Comparison of ENCODE assay signal across 8 cellular contexts in the genomic region with DNA sequence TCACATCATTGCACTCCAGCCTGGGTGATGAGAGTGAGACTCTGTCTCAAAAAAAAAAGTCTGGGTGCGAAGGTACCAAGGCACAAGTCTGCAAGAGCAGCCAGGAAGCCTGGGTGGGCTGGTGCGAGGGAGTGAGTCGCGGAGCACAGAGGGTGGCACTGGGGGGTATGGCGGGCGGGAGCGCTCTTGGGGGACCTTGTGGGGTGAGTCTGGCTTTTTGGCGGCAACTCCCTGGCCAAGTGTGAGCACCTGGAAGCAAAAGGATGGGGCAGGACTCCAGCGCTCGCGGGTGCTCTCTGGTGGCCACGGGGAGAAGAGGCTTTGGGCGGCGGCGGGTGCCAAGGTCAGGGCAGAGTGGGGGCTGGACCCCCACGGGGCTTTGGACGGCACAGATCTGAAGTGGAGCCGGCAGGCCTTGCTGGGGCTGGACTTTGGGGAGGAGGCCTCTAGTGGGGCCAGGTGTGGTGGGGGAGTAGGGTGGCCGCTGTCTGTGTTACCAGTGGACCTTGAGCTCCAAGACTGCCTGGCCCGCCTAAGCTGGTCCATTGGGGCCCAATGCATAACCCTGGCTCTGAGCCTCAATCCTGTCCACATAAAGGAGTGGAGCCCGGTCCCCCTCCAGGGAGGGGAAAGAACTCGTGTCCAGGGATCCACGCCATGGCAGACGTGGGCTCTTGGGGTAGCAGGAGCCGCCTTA. TPM values are rescaled to one million over a fixed set of nuclear protein-coding genes. Genes with fewer than 3 reads are reported as not detected.
DNase-seq lines count a peak whose midpoint lies in the region; ATAC-seq, FAIRE-seq and TF ChIP-seq lines count a peak whose summit lies in the region.

No MANE protein-coding gene starts in this region.

- no peak for FAIRE-seq in urothelium cell line (lab: Jason Lieb, UNC)

- DNase-seq in ELF-1 (ENCODE audit: low read depth, low spot score) (peak; percentile 77), chondrocyte (ENCODE audit: low spot score) (no peak), myocyte (ENCODE audit: low read depth) (peak; percentile 20), urothelium cell line (ENCODE audit: low spot score) (peak; percentile 49), omental fat pad (ENCODE audit: low spot score) (no peak), cortex of kidney (lab: John Stamatoyannopoulos, UW) (no peak)
- DNase-seq in activated CD4-positive, CD25-positive, alpha-beta regulatory T cell treated with anti-CD3 and anti-CD28 coated beads, Interleukin-2, amount 50 U/mL, for 72 hours: peak; percentile 71

- H3K27ac Mint-ChIP-seq in chondrocyte (ENCODE audit: unreplicated experiment): peak overlapping the region; percentile 78

- H3K4me3 Mint-ChIP-seq in chondrocyte (ENCODE audit: unreplicated experiment): no peak overlapping the region

- peaks cover 10% of the 10 kb centered on the region for H3K4me1 Mint-ChIP-seq in chondrocyte (ENCODE audit: low read depth)

- no peaks in the 10 kb centered on the region for H3K27me3 Mint-ChIP-seq in chondrocyte (ENCODE audit: low read depth)

- ATAC-seq in omental fat pad (ENCODE audit: low FRiP score): no peak

- peaks cover 16% of the 10 kb centered on the region for H3K36me3 Mint-ChIP-seq in chondrocyte (ENCODE audit: low read depth)

- H3K9me3 Mint-ChIP-seq in chondrocyte (ENCODE audit: low read depth): no peaks in the 10 kb centered on the region

- TF ChIP-seq CTCF in LNCAP (IDR thresholded peaks at IDR 0.05) (peak; percentile 80), chondrocyte (IDR thresholded peaks at IDR 0.05) (peak; percentile 81), omental fat pad (IDR thresholded peaks at IDR 0.05) (no peak)

RNA-seq across cellular contexts. Expression of a gene that starts 1.6 kb away (rescaled TPM):
- 9.5 to 13.5 TPM (median 10.4 TPM) in 3 replicates for total RNA-seq in chondrocyte
- 3.1 and 4.0 TPM in 2 replicates for total RNA-seq in myocyte
- polyA plus RNA-seq in myocyte (2012): 9.5 TPM
- total RNA-seq in omental fat pad: 10 to 100 TPM in 1 of 4 donors, 1 to 10 TPM in 3; 2.7 to 18.7 (median 4.7) TPM

RNA-seq across cellular contexts. Expression of a gene that starts 6.7 kb away (rescaled TPM):
- total RNA-seq in chondrocyte (145 to 149 TPM (median 146 TPM) in 3 replicates), myocyte (226 and 251 TPM in 2 replicates), omental fat pad (100 to 1,000 TPM; 223 to 282 (median 242) TPM)
- polyA plus RNA-seq in myocyte (2012): 209 TPM

RNA-seq across cellular contexts. Expression of a gene that starts 6.9 kb away (rescaled TPM):
- total RNA-seq in chondrocyte (28.2 to 33.1 TPM (median 31.0 TPM) in 3 replicates), myocyte (24.8 and 28.3 TPM in 2 replicates), omental fat pad (10 to 100 TPM; 25.0 to 79.7 (median 32.0) TPM)
- 33.1 TPM for polyA plus RNA-seq in myocyte (2012)

RNA-seq across cellular contexts. Expression of a gene that starts 10.6 kb away (rescaled TPM):
- total RNA-seq in chondrocyte (0.45 to 0.46 TPM in 2 of 3 replicates, not detected in the other), myocyte (0.11 TPM in 1 of 2 replicates, not detected in the other), omental fat pad (under 1 TPM in 3 of 4 donors, not detected in 1; 0.31 to 0.84 (median 0.37) TPM)
- polyA plus RNA-seq in myocyte (2012): 0.61 TPM

RNA-seq across cellular contexts. Expression of a gene that starts 26.9 kb away (rescaled TPM):
- total RNA-seq in chondrocyte (15.8 to 21.8 TPM (median 19.9 TPM) in 3 replicates), myocyte (21.8 and 25.0 TPM in 2 replicates), omental fat pad (10 to 100 TPM; 20.7 to 36.7 (median 27.7) TPM)
- 26.0 TPM for polyA plus RNA-seq in myocyte (2012)

Comparison
In these comparisons a context has a peak if more than half of its experiments do, and no peak if none do; other contexts are left out.
1. DNase-seq: peak in ELF-1 (single experiment), activated CD4-positive, CD25-positive, alpha-beta regulatory T cell treated with anti-CD3 and anti-CD28 coated beads, Interleukin-2, amount 50 U/mL, for 72 hours (single experiment), myocyte (single experiment) and urothelium cell line (single experiment); none in chondrocyte (single experiment), omental fat pad (single experiment) and cortex of kidney (single experiment).
2. CTCF ChIP-seq: peak in LNCAP (single experiment) and chondrocyte (single experiment); none in omental fat pad (0 of 3).